In the genomic region with DNA sequence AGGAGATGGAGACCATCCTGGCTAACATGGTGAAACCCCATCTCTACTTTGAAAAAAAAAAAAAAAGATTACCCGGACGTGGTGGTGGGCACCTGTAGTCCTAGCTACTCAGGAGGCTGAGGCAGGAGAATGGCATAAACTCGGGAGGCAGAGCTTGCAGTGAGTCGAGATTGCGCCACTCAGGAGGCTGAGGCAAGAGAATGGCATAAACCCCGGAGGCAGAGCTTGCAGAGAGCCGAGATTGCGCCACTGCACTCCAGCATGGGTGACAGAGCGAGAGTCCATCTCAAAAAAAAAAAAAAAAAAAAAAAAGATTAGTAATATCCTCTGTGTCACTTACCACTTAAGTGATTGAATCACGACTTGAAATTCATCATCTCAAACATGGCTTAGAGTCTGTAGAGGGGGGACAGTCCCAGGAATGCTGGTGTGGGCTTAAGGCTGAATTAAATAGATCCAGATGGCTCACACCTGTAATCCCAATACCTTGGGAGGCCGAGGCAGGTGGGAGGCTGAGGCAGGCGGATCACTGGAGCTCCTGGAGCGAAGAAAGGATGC, we compare ENCODE assay signal across 8 cellular contexts. TPM values are rescaled to one million over a fixed set of nuclear protein-coding genes. Genes with fewer than 3 reads are reported as not detected.
"Had no signal": no experiment of that assay in that cellular context is flagged by ENCODE, and none has a peak within 500 bp of the region (broad histone marks: within the 10 kb centered on the region; RNA-seq: fewer than 3 reads in every experiment).

No MANE protein-coding gene starts in this region.

RNA-seq across cellular contexts. Expression of a gene that starts 4.8 kb away (rescaled TPM):
- total RNA-seq: activated CD4-positive, alpha-beta T cell treated with anti-CD3 and anti-CD28 coated beads for 36 hours; ascending aorta; frontal cortex; suprapubic skin had no signal

RNA-seq across cellular contexts. Expression of a gene that starts 27.1 kb away (rescaled TPM):
- total RNA-seq: activated CD4-positive, alpha-beta T cell treated with anti-CD3 and anti-CD28 coated beads for 36 hours; ascending aorta; transverse colon had no signal

RNA-seq across cellular contexts. Expression of a gene that starts 46.2 kb away (rescaled TPM):
- total RNA-seq: activated CD4-positive, alpha-beta T cell treated with anti-CD3 and anti-CD28 coated beads for 36 hours; ascending aorta; left lobe of liver; right lobe of liver; suprapubic skin; transverse colon had no signal

RNA-seq across cellular contexts. Expression of a gene that starts 50.9 kb away (rescaled TPM):
- total RNA-seq: ascending aorta, frontal cortex, left lobe of liver, pancreas, right lobe of liver, suprapubic skin, transverse colon had no signal
